8 cellular contexts compared by ENCODE assay signal in genomic region chr3:127671523-127672428, GRCh38. TPM values are rescaled to one million over a fixed set of nuclear protein-coding genes. Genes with fewer than 3 reads are reported as not detected.
DNase-seq lines count a peak whose midpoint lies in the region; ATAC-seq and TF ChIP-seq lines count a peak whose summit lies in the region.

No MANE protein-coding gene starts in this region.

- no peaks in the 10 kb centered on the region for H3K27me3 ChIP-seq in liver (ENCODE audit: control insufficient read depth in 4 of 4, insufficient read depth in 4 of 4, low read length in 3 of 4)

- peak overlapping the region; percentile 99 for H3K27ac Mint-ChIP-seq in central memory CD8-positive, alpha-beta T cell (ENCODE audit: low read depth)
- peak overlapping the region; percentile 98 for H3K27ac Mint-ChIP-seq in stimulated activated naive CD8-positive, alpha-beta T cell treated with anti-CD3 and anti-CD28 coated beads, Interleukin-15, amount 100 ng/mL, for 72 hours

- H3K4me1 ChIP-seq in liver (ENCODE audit: control insufficient read depth in 4 of 4, insufficient read depth in 4 of 4, low read length in 3 of 4): peaks cover 5 to 14% (median 8%) of the 10 kb centered on the region in 4 donors

- peak overlapping the region; percentile 57 to 63 for H3K27ac ChIP-seq in liver (ENCODE audit: low read depth in 1 of 2, low read length in 2 of 2)

- peak overlapping the region; percentile 3 to 64 for H3K9ac ChIP-seq in liver (ENCODE audit: low read depth in 1 of 2, low read length in 2 of 2)

- H3K27me3 Mint-ChIP-seq in central memory CD8-positive, alpha-beta T cell: no peaks in the 10 kb centered on the region
- no peaks in the 10 kb centered on the region for H3K27me3 Mint-ChIP-seq in stimulated activated naive CD8-positive, alpha-beta T cell treated with anti-CD3 and anti-CD28 coated beads, Interleukin-15, amount 100 ng/mL, for 72 hours

- no peaks in the 10 kb centered on the region for H3K9me3 Mint-ChIP-seq in central memory CD8-positive, alpha-beta T cell
- no peaks in the 10 kb centered on the region for H3K9me3 Mint-ChIP-seq in stimulated activated naive CD8-positive, alpha-beta T cell treated with anti-CD3 and anti-CD28 coated beads, Interleukin-15, amount 100 ng/mL, for 72 hours

- WGBS in liver: 41% methylated on average over 44 of the region's 44 CpGs

- ATAC-seq in HG02973 (IDR thresholded peaks at IDR 0.05; ENCODE audit: unreplicated experiment): peak; percentile 26
- ATAC-seq in central memory CD8-positive, alpha-beta T cell (replicated peaks; ENCODE audit: extremely low read depth, poor library complexity, severe bottlenecking): peak; percentile 16
- peak; percentile 25 for ATAC-seq in stimulated activated naive CD8-positive, alpha-beta T cell treated with anti-CD3 and anti-CD28 coated beads, Interleukin-15, amount 100 ng/mL, for 72 hours

- H3K9me3 ChIP-seq in liver (ENCODE audit: control insufficient read depth in 4 of 4, low read length in 3 of 4): no peaks in the 10 kb centered on the region

- peaks cover 0 to 4% (median 0%) of the 10 kb centered on the region in 4 donors for H3K36me3 ChIP-seq in liver (ENCODE audit: control insufficient read depth in 4 of 4, insufficient read depth in 3 of 4, low read depth in 1 of 4, low read length in 3 of 4)

- peaks cover 15% of the 10 kb centered on the region for H3K36me3 Mint-ChIP-seq in central memory CD8-positive, alpha-beta T cell (ENCODE audit: insufficient read depth)

- peak overlapping the region; percentile 49 to 95 (median 58) for H3K4me3 ChIP-seq in liver (ENCODE audit: low read depth in 1 of 3, low read length in 3 of 3)

- H3K4me3 Mint-ChIP-seq in central memory CD8-positive, alpha-beta T cell: peak overlapping the region; percentile 96
- H3K4me3 Mint-ChIP-seq in stimulated activated naive CD8-positive, alpha-beta T cell treated with anti-CD3 and anti-CD28 coated beads, Interleukin-15, amount 100 ng/mL, for 72 hours: peak overlapping the region; percentile 92 to 97

- peaks cover 38% of the 10 kb centered on the region for H3K4me1 Mint-ChIP-seq in central memory CD8-positive, alpha-beta T cell
- peaks cover 41% of the 10 kb centered on the region for H3K4me1 Mint-ChIP-seq in stimulated activated naive CD8-positive, alpha-beta T cell treated with anti-CD3 and anti-CD28 coated beads, Interleukin-15, amount 100 ng/mL, for 72 hours

- no peak for TF ChIP-seq RAD21 in liver (IDR thresholded peaks at IDR 0.05)

- DNase-seq in DMS79 treated with DMSO at 0.1 percent for 48 hours (lab: John Stamatoyannopoulos, UW) (peak; percentile 13), DMS79 (lab: John Stamatoyannopoulos, UW) (no peak), T follicular helper cell (ENCODE audit: low read depth) (peak; percentile 21), glomerular visceral epithelial cell (ENCODE audit: extremely low spot score) (no peak)
- DNase-seq in central memory CD8-positive, alpha-beta T cell (ENCODE audit: low spot score in 2 of 2): peak in 1 of 2 donors; percentile 29
- DNase-seq in stimulated activated naive CD8-positive, alpha-beta T cell treated with anti-CD3 and anti-CD28 coated beads, Interleukin-15, amount 100 ng/mL, for 72 hours: peak in 1 of 2 donors; percentile 49

- no peak for TF ChIP-seq CTCF in liver (IDR thresholded peaks at IDR 0.05; ENCODE audit: low read depth, low read length, missing input control)

TF ChIP-seq in liver, 16 proteins besides CTCF, POLR2A, EP300 and RAD21:
- TF ChIP-seq, protein P1, sequence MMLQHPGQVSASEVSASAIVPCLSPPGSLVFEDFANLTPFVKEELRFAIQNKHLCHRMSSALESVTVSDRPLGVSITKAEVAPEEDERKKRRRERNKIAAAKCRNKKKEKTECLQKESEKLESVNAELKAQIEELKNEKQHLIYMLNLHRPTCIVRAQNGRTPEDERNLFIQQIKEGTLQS (IDR thresholded peaks at IDR 0.05): no peak
- TF ChIP-seq JUND (IDR thresholded peaks at IDR 0.05): no peak
- no peak for TF ChIP-seq HNF4G (IDR thresholded peaks at IDR 0.05)
- no peak for TF ChIP-seq YY1 (IDR thresholded peaks at IDR 0.05)
- no peak for TF ChIP-seq RXRA (IDR thresholded peaks at IDR 0.05)
- no peak for TF ChIP-seq SP1 (IDR thresholded peaks at IDR 0.05)
TF ChIP-seq in liver: peak in this region for 0.

RNA-seq across cellular contexts. Expression of gene ABTB1, which starts 1.0 kb away (rescaled TPM):
- 1 to 10 TPM; 9.7 to 9.8 TPM for total RNA-seq in liver
- polyA plus RNA-seq in liver: 10 to 100 TPM; 12.1 to 14.1 TPM

RNA-seq across cellular contexts. Expression of gene PODXL2, which starts 42.8 kb away (rescaled TPM):
- total RNA-seq in liver: 1 to 10 TPM in 1 of 2 donors, under 1 TPM in 1; 0.67 to 1.4 TPM
- polyA plus RNA-seq in liver: 1 to 10 TPM in 1 of 2 donors, under 1 TPM in 1; 0.47 to 1.1 TPM

Comparison
In these comparisons a context has a peak if more than half of its experiments do, and no peak if none do; other contexts are left out.
1. DNase-seq: peak in DMS79 treated with DMSO at 0.1 percent for 48 hours (single experiment) and T follicular helper cell (single experiment); none in DMS79 (single experiment) and glomerular visceral epithelial cell (single experiment).
2. Peak in every context shown above with its lines, with median percentiles within 50 percentile points of each other: ATAC-seq.